8 cellular contexts compared by ENCODE assay signal in genomic region chr10:73246783-73247508, GRCh38. TPM values are rescaled to one million over a fixed set of nuclear protein-coding genes. Genes with fewer than 3 reads are reported as not detected.
DNase-seq lines count a peak whose midpoint lies in the region; ATAC-seq and TF ChIP-seq lines count a peak whose summit lies in the region.

DNAJC9 (minus strand) TSS chr10:73247255; CDS start chr10:73247189, 66 bp downstream.

- H3K4me1 ChIP-seq in OCI-LY3 (ENCODE audit: low read length), result peaks cover 35% of the 10 kb centered on the region

- DNase-seq in DMS 273 treated with DMSO at 0.1 percent for 48 hours (lab: John Stamatoyannopoulos, UW), result peak; percentile 78
- DNase-seq in HuH-7.5 (ENCODE audit: low spot score), result peak; percentile 64
- DNase-seq in activated T-cell treated with anti-CD3 and anti-CD28 coated beads for 24 hours (ENCODE audit: low read depth), result peak; percentile 98
- DNase-seq in epithelial cell of prostate (ENCODE audit: low read depth, low spot score), result peak; percentile 73
- peak; percentile 99 for DNase-seq in mucosa of gallbladder (ENCODE audit: low spot score)
- peak; percentile 88 to 92 for DNase-seq in stimulated activated CD8-positive, alpha-beta memory T cell treated with anti-CD3 and anti-CD28 coated beads, Interleukin-4, amount 100 ng/mL, for 4 hours (ENCODE audit: low read depth in 2 of 2, low spot score in 1 of 2)

- peak; percentile 77 for ATAC-seq in GM21526 (IDR thresholded peaks at IDR 0.05; ENCODE audit: low FRiP score, unreplicated experiment)

- peaks cover 75% of the 10 kb centered on the region for H3K79me2 ChIP-seq in OCI-LY3 (ENCODE audit: low read length)

- peak within 1 kb of the TSS; percentile 97 for H3K27ac ChIP-seq in OCI-LY3 (ENCODE audit: low read length)
- H3K27ac ChIP-seq in epithelial cell of prostate, result peak within 1 kb of the TSS; percentile 84

- peak within 1 kb of the TSS; percentile 70; the same call in 1 of the 2 replicates for H2AFZ ChIP-seq in OCI-LY3 (ENCODE audit: low read depth, low read length)

- no peaks in the 10 kb centered on the region for H3K9me3 ChIP-seq in OCI-LY3 (ENCODE audit: insufficient read depth, low read length)

- peak within 1 kb of the TSS; percentile 96 for H3K9ac ChIP-seq in OCI-LY3 (ENCODE audit: low read length)

- H3K4me3 ChIP-seq in OCI-LY3 (ENCODE audit: low read length), result peak within 1 kb of the TSS; percentile 98

- H4K20me1 ChIP-seq in OCI-LY3 (ENCODE audit: insufficient read depth, low read length), result no peaks in the 10 kb centered on the region; the same call in 1 of the 2 replicates

- H3K4me2 ChIP-seq in OCI-LY3 (ENCODE audit: low read length), result peak within 1 kb of the TSS; percentile 95

- TF ChIP-seq CTCF in OCI-LY3 (IDR thresholded peaks at IDR 0.05; ENCODE audit: low read depth, low read length), result no peak

- H3K36me3 ChIP-seq in OCI-LY3 (replicated peaks; ENCODE audit: low read depth, low read length), result peaks cover 30% of the 10 kb centered on the region

- H3K27me3 ChIP-seq in OCI-LY3 (ENCODE audit: low read depth, low read length), result no peaks in the 10 kb centered on the region

RNA-seq across cellular contexts. Expression of gene DNAJC9, which starts in this region (rescaled TPM):
- total RNA-seq in mucosa of gallbladder, result 14.1 TPM

Comparison
In these comparisons a context has a peak if more than half of its experiments do, and no peak if none do; other contexts are left out.
1. Peak in every context shown above with its lines: DNase-seq, ATAC-seq, H3K4me3 ChIP-seq and H3K27ac ChIP-seq.